ENCODE assay signal across 14 cellular contexts in genomic region chr1:56061824-56062223, GRCh38.
DNase-seq lines count a peak whose midpoint lies in the region; ATAC-seq, FAIRE-seq and TF ChIP-seq lines count a peak whose summit lies in the region.
"Had no signal": no experiment of that assay in that cellular context is flagged by ENCODE, and none has a peak within 500 bp of the region (broad histone marks: within the 10 kb centered on the region; RNA-seq: fewer than 3 reads in every experiment).

No MANE protein-coding gene starts in this region.

- no peak overlapping the region for H3K27ac Mint-ChIP-seq in T-cell
- H3K27ac Mint-ChIP-seq: neural progenitor cell had no signal

- H3K27me3 Mint-ChIP-seq in T-cell = no peaks in the 10 kb centered on the region

- no peak overlapping the region for H3K4me3 Mint-ChIP-seq in T-cell
- H3K4me3 Mint-ChIP-seq: neural progenitor cell had no signal

- POLR2A ChIA-PET in T-cell (lab: Charles Lee) = no interaction called here

- CTCF ChIA-PET in T-cell (lab: Charles Lee) = no interaction called here

- ATAC-seq in GM21786 (IDR thresholded peaks at IDR 0.05; ENCODE audit: unreplicated experiment) (peak; percentile 89), esophagus mucosa (peak; percentile 97), T-cell (replicated peaks in 1 of 4) (no peak)

- no peaks in the 10 kb centered on the region for H3K4me1 Mint-ChIP-seq in T-cell

- peaks cover 0 to 5% (median 0%) of the 10 kb centered on the region in 3 donors for H3K9me3 Mint-ChIP-seq in T-cell
- H3K9me3 Mint-ChIP-seq: neural progenitor cell had no signal

- no peaks in the 10 kb centered on the region for H3K36me3 Mint-ChIP-seq in T-cell
- H3K36me3 Mint-ChIP-seq: neural progenitor cell had no signal

- FAIRE-seq in GM12892 (lab: Jason Lieb, UNC) = no peak
- FAIRE-seq: small intestine had no signal

- peak; percentile 94 for DNase-seq in DMS53 (lab: John Stamatoyannopoulos, UW)
- peak; percentile 39 for DNase-seq in NCI-H187 treated with DMSO at 0.1 percent for 48 hours (lab: John Stamatoyannopoulos, UW)
- DNase-seq in GM12892 (ENCODE audit: insufficient read length) = no peak
- DNase-seq in T-cell = no peak
- no peak for DNase-seq in stimulated activated naive CD4-positive, alpha-beta T cell treated with Interleukin-2 at 50 U/mL for 16 hours (lab: John Stamatoyannopoulos, UW)
- DNase-seq in cerebellum (ENCODE audit: low spot score) = no peak
- DNase-seq: activated T-cell treated with anti-CD3 and anti-CD28 coated beads, Interleukin-2, amount 50 U/mL, for 48 hours; aorta; glutamatergic neuron; NCI-H226; small intestine had no signal

- no peak for TF ChIP-seq POLR2A in GM12892 (IDR thresholded peaks at IDR 0.05; ENCODE audit: low read depth, low read length)

Comparison
In these comparisons a context has a peak if more than half of its experiments do, and no peak if none do; other contexts are left out.
1. DNase-seq: peak in DMS53 (single experiment) and NCI-H187 treated with DMSO at 0.1 percent for 48 hours (single experiment); none in GM12892 (single experiment), T-cell (0 of 34), stimulated activated naive CD4-positive, alpha-beta T cell treated with Interleukin-2 at 50 U/mL for 16 hours (single experiment) and cerebellum (single experiment).
2. ATAC-seq: peak in GM21786 (single experiment) and esophagus mucosa (single experiment); none in T-cell (0 of 4).